In the genomic region with DNA sequence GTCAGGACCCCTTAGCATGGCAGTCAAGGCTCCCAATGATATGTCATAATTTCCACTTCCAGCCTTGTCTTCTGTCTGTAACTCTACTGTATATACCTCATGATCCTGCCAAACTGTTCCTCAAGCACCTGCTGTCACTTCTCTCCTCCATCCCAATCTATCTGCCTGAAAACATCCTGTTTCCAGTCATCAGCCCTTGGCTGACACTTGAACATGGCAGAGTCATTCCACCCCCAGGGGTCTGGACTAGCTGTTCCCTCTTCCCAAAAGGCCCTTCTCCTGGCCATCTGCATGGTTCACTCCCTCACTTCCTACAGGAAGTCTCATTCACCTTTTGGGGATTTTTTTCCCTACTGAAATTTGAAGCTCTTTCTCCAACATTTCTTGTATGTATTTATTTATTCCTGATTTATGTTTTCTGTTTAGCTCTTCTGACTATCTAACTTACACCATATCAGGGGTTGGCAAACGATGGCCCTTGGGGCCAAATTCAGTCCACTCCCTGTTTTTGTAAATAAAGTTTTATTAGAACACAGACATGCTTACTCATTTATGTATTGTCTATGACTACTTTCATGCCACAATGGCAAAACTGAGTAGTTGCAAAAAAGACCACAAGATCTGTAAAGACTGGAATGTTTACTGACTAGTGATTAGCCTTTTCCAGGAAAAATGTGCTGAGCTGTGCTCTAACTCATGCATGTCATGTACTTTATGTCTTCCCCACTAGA, we compare ENCODE assay signal across 24 cellular contexts.
"Had no signal": no experiment of that assay in that cellular context is flagged by ENCODE, and none has a peak within 500 bp of the region (broad histone marks: within the 10 kb centered on the region; RNA-seq: fewer than 3 reads in every experiment).

No MANE protein-coding gene starts in this region.

- H3K9me3 Mint-ChIP-seq: activated CD4-positive, alpha-beta memory T cell treated with anti-CD3 and anti-CD28 coated beads, Interleukin-2, amount 10 ng/mL, durations not matched to agents 7 days and 5 days; activated CD4-positive, alpha-beta T cell treated with anti-CD3 and anti-CD28 coated beads, Interleukin-2, amount 10 ng/mL, durations not matched to agents 7 days and 5 days; activated naive CD8-positive, alpha-beta T cell treated with anti-CD3 and anti-CD28 coated beads, Interleukin-2, amount 10 ng/mL, durations not matched to agents 7 days and 5 days had no signal

- H3K27ac Mint-ChIP-seq: activated CD4-positive, alpha-beta memory T cell treated with anti-CD3 and anti-CD28 coated beads, Interleukin-2, amount 10 ng/mL, durations not matched to agents 7 days and 5 days; activated CD4-positive, alpha-beta T cell treated with anti-CD3 and anti-CD28 coated beads, Interleukin-2, amount 10 ng/mL, durations not matched to agents 7 days and 5 days; activated naive CD8-positive, alpha-beta T cell treated with anti-CD3 and anti-CD28 coated beads, Interleukin-2, amount 10 ng/mL, durations not matched to agents 7 days and 5 days; activated T-cell treated with anti-CD3 and anti-CD28 coated beads, Interleukin-2, amount 50 U/mL, for 72 hours had no signal

- H3K4me1 ChIP-seq: adrenal gland had no signal

- H3K36me3 ChIP-seq: adrenal gland had no signal

- H3K27me3 Mint-ChIP-seq: activated CD4-positive, alpha-beta memory T cell treated with anti-CD3 and anti-CD28 coated beads, Interleukin-2, amount 10 ng/mL, durations not matched to agents 7 days and 5 days; activated CD4-positive, alpha-beta T cell treated with anti-CD3 and anti-CD28 coated beads, Interleukin-2, amount 10 ng/mL, durations not matched to agents 7 days and 5 days had no signal

- H3K27ac ChIP-seq: adrenal gland, SK-N-MC, VCaP had no signal

- H3K4me3 ChIP-seq: adrenal gland, SK-N-MC had no signal

- H3K27me3 ChIP-seq: adrenal gland had no signal

- DNase-seq: activated CD4-positive, alpha-beta memory T cell treated with anti-CD3 and anti-CD28 coated beads, Interleukin-2, amount 10 ng/mL, durations not matched to agents 7 days and 5 days; activated CD4-positive, alpha-beta T cell treated with anti-CD3 and anti-CD28 coated beads, Interleukin-2, amount 10 ng/mL, durations not matched to agents 7 days and 5 days; activated CD4-positive, CD25-positive, alpha-beta regulatory T cell; activated CD8-positive, alpha-beta memory T cell treated with anti-CD3 and anti-CD28 coated beads, Interleukin-2, amount 50 U/mL, for 4 hours; activated naive CD4-positive, alpha-beta T cell treated with anti-CD3 and anti-CD28 coated beads, Interleukin-2, amount 50 U/mL, for 16 hours; activated naive CD8-positive, alpha-beta T cell treated with anti-CD3 and anti-CD28 coated beads, Interleukin-2, amount 10 ng/mL, durations not matched to agents 7 days and 5 days; activated T-cell treated with anti-CD3 and anti-CD28 coated beads, Interleukin-2, amount 50 U/mL, for 72 hours; adrenal gland; NCI-H1092; NCI-H1417; NCI-H1930; NCI-H2171; NCI-H2227 treated with DMSO at 0.1 percent for 48 hours; NCI-H446 treated with DMSO at 0.1 percent for 48 hours; NCI-H524 treated with DMSO at 0.1 percent for 48 hours; NCI-H774; NK-92 treated with Interleukin-12 subunit alpha and Interleukin-12 subunit beta, amount 100 ng/mL, for 24 hours; OCI-M1; RPMI8226; T-helper 1 cell had no signal

- ATAC-seq: activated T-cell treated with anti-CD3 and anti-CD28 coated beads, Interleukin-2, amount 50 U/mL, for 72 hours; Panc1; Right ventricle myocardium inferior had no signal

- H3K9me3 ChIP-seq: adrenal gland had no signal

- H3K36me3 Mint-ChIP-seq: activated naive CD8-positive, alpha-beta T cell treated with anti-CD3 and anti-CD28 coated beads, Interleukin-2, amount 10 ng/mL, durations not matched to agents 7 days and 5 days had no signal

- H3K4me3 Mint-ChIP-seq: activated CD4-positive, alpha-beta memory T cell treated with anti-CD3 and anti-CD28 coated beads, Interleukin-2, amount 10 ng/mL, durations not matched to agents 7 days and 5 days; activated CD4-positive, alpha-beta T cell treated with anti-CD3 and anti-CD28 coated beads, Interleukin-2, amount 10 ng/mL, durations not matched to agents 7 days and 5 days; activated naive CD8-positive, alpha-beta T cell treated with anti-CD3 and anti-CD28 coated beads, Interleukin-2, amount 10 ng/mL, durations not matched to agents 7 days and 5 days; activated T-cell treated with anti-CD3 and anti-CD28 coated beads, Interleukin-2, amount 50 U/mL, for 72 hours had no signal

- H3K4me1 Mint-ChIP-seq: activated CD4-positive, alpha-beta memory T cell treated with anti-CD3 and anti-CD28 coated beads, Interleukin-2, amount 10 ng/mL, durations not matched to agents 7 days and 5 days; activated CD4-positive, alpha-beta T cell treated with anti-CD3 and anti-CD28 coated beads, Interleukin-2, amount 10 ng/mL, durations not matched to agents 7 days and 5 days; activated naive CD8-positive, alpha-beta T cell treated with anti-CD3 and anti-CD28 coated beads, Interleukin-2, amount 10 ng/mL, durations not matched to agents 7 days and 5 days had no signal
